In genomic region chr17:73182616-73183310, GRCh38 we compare ENCODE assay signal across 23 cellular contexts. TPM values are rescaled to one million over a fixed set of nuclear protein-coding genes. Genes with fewer than 3 reads are reported as not detected.
DNase-seq lines count a peak whose midpoint lies in the region; ATAC-seq, FAIRE-seq and TF ChIP-seq lines count a peak whose summit lies in the region.
"Had no signal": no experiment of that assay in that cellular context is flagged by ENCODE, and none has a peak within 500 bp of the region (broad histone marks: within the 10 kb centered on the region; RNA-seq: fewer than 3 reads in every experiment).

No MANE protein-coding gene starts in this region.

- H3K4me3 ChIP-seq in endodermal cell (ENCODE audit: low read length) (no peak overlapping the region), small intestine (ENCODE audit: low read depth in 1 of 2, low read length in 2 of 2) (no peak overlapping the region)
- H3K4me3 ChIP-seq: prostate gland, smooth muscle cell, tibial artery had no signal

- H3K9me3 ChIP-seq in endodermal cell (ENCODE audit: control insufficient read depth, low read length) (peaks cover 7% of the 10 kb centered on the region), small intestine (ENCODE audit: control insufficient read depth, low read depth) (no peaks in the 10 kb centered on the region)
- H3K9me3 ChIP-seq: prostate gland, tibial artery had no signal

- CTCF ChIA-PET in activated CD8-positive, alpha-beta T cell treated with anti-CD3 and anti-CD28 coated beads for 36 hours (lab: Charles Lee) = interaction anchor here (1.1 to 1.4 kb wide), 2 partner anchors 9 to 26 kb away, joined by 3 read pairs; no protein-coding TSS in a partner anchor

- H3K4me1 ChIP-seq in endodermal cell (ENCODE audit: control insufficient read depth, insufficient read depth, low read length) (peaks cover 3% of the 10 kb centered on the region), small intestine (ENCODE audit: control insufficient read depth in 2 of 2, insufficient read depth in 1 of 2, low read depth in 1 of 2, low read length in 1 of 2) (peaks cover 0 to 3% of the 10 kb centered on the region in 2 donors)
- H3K4me1 ChIP-seq: prostate gland, tibial artery had no signal

- H3K9me3 Mint-ChIP-seq in endodermal cell (peaks cover 11% of the 10 kb centered on the region), HFFc6 (no peaks in the 10 kb centered on the region)
- H3K9me3 Mint-ChIP-seq in activated CD8-positive, alpha-beta T cell treated with anti-CD3 and anti-CD28 coated beads for 36 hours = no peaks in the 10 kb centered on the region
- H3K9me3 Mint-ChIP-seq: activated T-cell treated with anti-CD3 and anti-CD28 coated beads, Interleukin-2, amount 50 U/mL, for 24 hours; mesothelial cell of epicardium had no signal

- 74 to 78% methylated on average over 11 to 15 of the region's 15 CpGs for WGBS in endodermal cell (ENCODE audit: insufficient coverage in 1 of 2, insufficient read length in 1 of 2), 2 experiments
- WGBS in small intestine, 3 donors = 18 to 43% (median 24%) methylated on average over 15 of the region's 15 CpGs

- no peak for FAIRE-seq in small intestine (lab: Jason Lieb, UNC)

- H3K27ac Mint-ChIP-seq in endodermal cell (no peak overlapping the region), HFFc6 (no peak overlapping the region)
- no peak overlapping the region for H3K27ac Mint-ChIP-seq in activated CD8-positive, alpha-beta T cell treated with anti-CD3 and anti-CD28 coated beads for 36 hours
- H3K27ac Mint-ChIP-seq: activated T-cell treated with anti-CD3 and anti-CD28 coated beads, Interleukin-2, amount 50 U/mL, for 24 hours; mesothelial cell of epicardium had no signal

- POLR2A ChIA-PET in activated CD8-positive, alpha-beta T cell treated with anti-CD3 and anti-CD28 coated beads for 36 hours (lab: Charles Lee) = no interaction called here

- H3K27me3 ChIP-seq in endodermal cell (ENCODE audit: control insufficient read depth, insufficient read depth, low read length, poor library complexity, severe bottlenecking) (no peaks in the 10 kb centered on the region), small intestine (ENCODE audit: control insufficient read depth in 2 of 2, insufficient read depth in 2 of 2, low read length in 2 of 2) (no peaks in the 10 kb centered on the region)
- H3K27me3 ChIP-seq: tibial artery had no signal

- H3K4me3 Mint-ChIP-seq in endodermal cell (no peak overlapping the region), HFFc6 (no peak overlapping the region)
- no peak overlapping the region for H3K4me3 Mint-ChIP-seq in activated CD8-positive, alpha-beta T cell treated with anti-CD3 and anti-CD28 coated beads for 36 hours
- H3K4me3 Mint-ChIP-seq: activated T-cell treated with anti-CD3 and anti-CD28 coated beads, Interleukin-2, amount 50 U/mL, for 24 hours; mesothelial cell of epicardium had no signal

- H3K27me3 Mint-ChIP-seq in endodermal cell (ENCODE audit: insufficient read depth) (peaks cover 19% of the 10 kb centered on the region), HFFc6 (ENCODE audit: insufficient read depth) (peaks cover 2% of the 10 kb centered on the region; the same call in 1 of the 2 replicates)
- no peaks in the 10 kb centered on the region for H3K27me3 Mint-ChIP-seq in activated CD8-positive, alpha-beta T cell treated with anti-CD3 and anti-CD28 coated beads for 36 hours
- H3K27me3 Mint-ChIP-seq: activated T-cell treated with anti-CD3 and anti-CD28 coated beads, Interleukin-2, amount 50 U/mL, for 24 hours had no signal

- TF ChIP-seq CTCF in endodermal cell (conservative IDR thresholded peaks at IDR 0.05) (no peak), HFFc6 (IDR thresholded peaks at IDR 0.05) (no peak)
- TF ChIP-seq CTCF in activated CD8-positive, alpha-beta T cell treated with anti-CD3 and anti-CD28 coated beads for 36 hours (IDR thresholded peaks at IDR 0.05) = no peak

- peak; percentile 80 for DNase-seq in NCI-H1694 (lab: John Stamatoyannopoulos, UW)
- DNase-seq in NCI-H69 (lab: John Stamatoyannopoulos, UW) = peak; percentile 89
- DNase-seq in endodermal cell = no peak
- peak; percentile 82 for DNase-seq in small intestine
- DNase-seq in activated CD8-positive, alpha-beta T cell treated with anti-CD3 and anti-CD28 coated beads for 36 hours = no peak
- DNase-seq in HFFc6 = no peak
- no peak for DNase-seq in ecto neural progenitor cell (ENCODE audit: low spot score)
- DNase-seq: activated naive CD4-positive, alpha-beta T cell treated with anti-CD3 and anti-CD28 coated beads, Interleukin-2, amount 50 U/mL, for 16 hours; activated T-cell treated with anti-CD3 and anti-CD28 coated beads, Interleukin-2, amount 50 U/mL, for 24 hours; aorta; EL; HCEC 1CT; kidney glomerular epithelial cell; NCI-H1417; NCI-H226; RPMI8226; stimulated activated CD4-positive, alpha-beta T cell treated with anti-CD3 and anti-CD28 coated beads, Interleukin-2, amount 100 ng/mL, for 48 hours; stimulated activated naive CD4-positive, alpha-beta T cell treated with Interleukin-2 at 50 U/mL for 16 hours; T-helper 9 cell had no signal

- H3K27ac ChIP-seq in endodermal cell (ENCODE audit: low read depth, low read length) (peak overlapping the region; percentile 55), small intestine (ENCODE audit: low read depth in 1 of 2, low read length in 1 of 2) (no peak overlapping the region)
- H3K27ac ChIP-seq: prostate gland, tibial artery had no signal

- H3K9ac ChIP-seq in endodermal cell (ENCODE audit: extremely low read depth, low read length, poor library complexity, severe bottlenecking) = no peak overlapping the region

- H3K4me1 Mint-ChIP-seq in endodermal cell (peaks cover 8% of the 10 kb centered on the region), HFFc6 (ENCODE audit: low read depth) (no peaks in the 10 kb centered on the region)
- no peaks in the 10 kb centered on the region for H3K4me1 Mint-ChIP-seq in activated CD8-positive, alpha-beta T cell treated with anti-CD3 and anti-CD28 coated beads for 36 hours (ENCODE audit: low read depth)
- H3K4me1 Mint-ChIP-seq: mesothelial cell of epicardium had no signal

- intact Hi-C loops in activated CD8-positive, alpha-beta T cell treated with anti-CD3 and anti-CD28 coated beads for 36 hours (cut with micrococcal nuclease) = no loop called here

- H3K36me3 Mint-ChIP-seq in endodermal cell (ENCODE audit: low read depth) (peaks cover 2% of the 10 kb centered on the region), HFFc6 (ENCODE audit: low read depth) (no peaks in the 10 kb centered on the region)
- H3K36me3 Mint-ChIP-seq in activated CD8-positive, alpha-beta T cell treated with anti-CD3 and anti-CD28 coated beads for 36 hours (ENCODE audit: low read depth) = no peaks in the 10 kb centered on the region
- H3K36me3 Mint-ChIP-seq: mesothelial cell of epicardium had no signal

- ATAC-seq in activated CD8-positive, alpha-beta T cell treated with anti-CD3 and anti-CD28 coated beads for 36 hours = no peak

- no peaks in the 10 kb centered on the region for H3K36me3 ChIP-seq in endodermal cell (ENCODE audit: control insufficient read depth, insufficient read depth, low read length)
- H3K36me3 ChIP-seq in small intestine (ENCODE audit: control insufficient read depth in 2 of 2, insufficient read depth in 2 of 2, low read length in 2 of 2) = no peaks in the 10 kb centered on the region
- H3K36me3 ChIP-seq: prostate gland, tibial artery had no signal

RNA-seq across cellular contexts. Expression of gene COG1, which starts 10.1 kb away (rescaled TPM):
- total RNA-seq in endodermal cell = 10 to 100 TPM; 27.1 to 27.8 TPM
- 34.3 TPM for polyA plus RNA-seq in endodermal cell (2013, experiment 1 of 2)
- polyA plus RNA-seq in endodermal cell (2013, experiment 2 of 2) = 31.3 TPM
- 10 to 100 TPM in 2 of 3 donors, 1 to 10 TPM in 1; 9.2 to 20.1 (median 12.7) TPM for polyA plus RNA-seq in small intestine
- 10 to 100 TPM; 24.6 to 27.9 TPM for total RNA-seq in activated CD8-positive, alpha-beta T cell treated with anti-CD3 and anti-CD28 coated beads for 36 hours
- 10 to 100 TPM; 47.3 to 59.0 (median 55.8) TPM for total RNA-seq in HFFc6 (2021; fragmentation: NEBNext Ultra II Directional; extraction: Animal tissue kit (Norgen Biotek cat#: 25700))

RNA-seq across cellular contexts. Expression of gene SSTR2, which starts 18.0 kb away (rescaled TPM):
- 1 to 10 TPM; 4.2 to 4.4 TPM for total RNA-seq in endodermal cell
- polyA plus RNA-seq in endodermal cell (2013, experiment 1 of 2) = 12.0 TPM
- polyA plus RNA-seq in endodermal cell (2013, experiment 2 of 2) = 12.0 TPM
- polyA plus RNA-seq in small intestine = 1 to 10 TPM in 1 of 3 donors, under 1 TPM in 2; 0.22 to 1.5 (median 0.27) TPM
- total RNA-seq in activated CD8-positive, alpha-beta T cell treated with anti-CD3 and anti-CD28 coated beads for 36 hours = under 1 TPM; 0.04 to 0.20 TPM
- total RNA-seq in HFFc6 (2021; fragmentation: NEBNext Ultra II Directional; extraction: Animal tissue kit (Norgen Biotek cat#: 25700)) = under 1 TPM in 3 of 6 experiments, not detected in 3; 0.05 to 0.15 (median 0.05) TPM
- polyA plus RNA-seq: smooth muscle cell had no signal

Comparison
In these comparisons a context has a peak if more than half of its experiments do, and no peak if none do; other contexts are left out.
1. DNase-seq: peak in NCI-H1694 (single experiment), NCI-H69 (single experiment) and small intestine (single experiment); none in endodermal cell (single experiment), activated CD8-positive, alpha-beta T cell treated with anti-CD3 and anti-CD28 coated beads for 36 hours (single experiment), HFFc6 (single experiment) and ecto neural progenitor cell (single experiment).
2. RNA of gene SSTR2, which starts 18.0 kb away (total RNA-seq): 4.2 to 4.4 TPM in endodermal cell; 0.04 to 0.20 TPM in activated CD8-positive, alpha-beta T cell treated with anti-CD3 and anti-CD28 coated beads for 36 hours and 0.05 to 0.15 TPM in HFFc6; every median in the first group is over 4 times any median in the second.